ENCODE assay signal across 25 cellular contexts in the genomic region with DNA sequence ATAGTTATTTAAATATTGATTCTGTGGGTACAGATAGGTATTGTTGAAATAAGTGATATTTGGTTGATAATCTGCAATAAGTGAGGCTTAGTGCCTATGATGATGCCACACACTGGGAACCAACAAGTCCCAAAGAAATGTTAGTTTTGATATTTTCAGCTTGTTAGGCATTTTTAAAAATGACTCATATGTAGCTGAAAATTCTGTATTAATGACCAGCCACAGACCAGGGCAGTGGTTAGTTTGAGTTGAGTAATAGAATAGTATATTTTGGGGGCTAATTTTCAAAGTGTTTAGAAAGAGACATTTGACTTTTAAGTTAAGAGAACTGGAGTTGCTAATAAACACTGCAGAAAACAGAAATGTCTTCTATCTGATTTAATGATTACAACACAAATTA. TPM values are rescaled to one million over a fixed set of nuclear protein-coding genes. Genes with fewer than 3 reads are reported as not detected.
DNase-seq lines count a peak whose midpoint lies in the region; ATAC-seq and TF ChIP-seq lines count a peak whose summit lies in the region.
"Had no signal": no experiment of that assay in that cellular context is flagged by ENCODE, and none has a peak within 500 bp of the region (broad histone marks: within the 10 kb centered on the region; RNA-seq: fewer than 3 reads in every experiment).

No MANE protein-coding gene starts in this region.

- no peak overlapping the region for H3K4me3 Mint-ChIP-seq in chondrocyte (ENCODE audit: unreplicated experiment)
- H3K4me3 Mint-ChIP-seq: activated CD4-positive, alpha-beta memory T cell treated with anti-CD3 and anti-CD28 coated beads, Interleukin-2, amount 10 ng/mL, durations not matched to agents 7 days and 5 days; natural killer cell; stimulated activated memory B cell treated with anti-CD40 and anti-IgM and Interleukin-4, amounts not matched to agents 10 μg/mL and 1 μg/mL and 100 μg/mL, for 72 hours had no signal

- ATAC-seq in lung (ENCODE audit: insufficient read depth, low FRiP score) (peak; percentile 39), GM19397 (IDR thresholded peaks at IDR 0.05; ENCODE audit: unreplicated experiment) (no peak)
- ATAC-seq in stimulated activated naive CD8-positive, alpha-beta T cell treated with anti-CD3 and anti-CD28 coated beads, Interleukin-15, Interleukin-2, amounts not matched to agents 100 U/mL and 50 U/mL, for 24 hours: no peak
- ATAC-seq: left ventricle myocardium superior; natural killer cell; stimulated activated memory B cell treated with anti-CD40 and anti-IgM and Interleukin-4, amounts not matched to agents 10 μg/mL and 1 μg/mL and 100 μg/mL, for 72 hours had no signal

- H3K27ac Mint-ChIP-seq in chondrocyte (ENCODE audit: unreplicated experiment): peak overlapping the region; percentile 33
- H3K27ac Mint-ChIP-seq: activated CD4-positive, alpha-beta memory T cell treated with anti-CD3 and anti-CD28 coated beads, Interleukin-2, amount 10 ng/mL, durations not matched to agents 7 days and 5 days; natural killer cell; stimulated activated memory B cell treated with anti-CD40 and anti-IgM and Interleukin-4, amounts not matched to agents 10 μg/mL and 1 μg/mL and 100 μg/mL, for 72 hours had no signal

- H3K9me3 ChIP-seq in lung (ENCODE audit: control insufficient read depth in 2 of 2, insufficient read depth in 1 of 2, low read length in 1 of 2): peaks cover 0 to under 1% of the 10 kb centered on the region in 2 donors
- H3K9me3 ChIP-seq in subcutaneous abdominal adipose tissue (ENCODE audit: control insufficient read depth in 5 of 5, low read length in 5 of 5): no peaks in the 10 kb centered on the region
- H3K9me3 ChIP-seq: adrenal gland had no signal

- no peak overlapping the region for H3K4me3 ChIP-seq in lung
- H3K4me3 ChIP-seq in subcutaneous abdominal adipose tissue (ENCODE audit: low read depth in 1 of 5, low read length in 5 of 5): no peak overlapping the region
- H3K4me3 ChIP-seq: adrenal gland, PC-9 had no signal

- H3K27me3 ChIP-seq in lung (ENCODE audit: control insufficient read depth, insufficient read depth) (no peaks in the 10 kb centered on the region), subcutaneous abdominal adipose tissue (ENCODE audit: control insufficient read depth in 5 of 5, insufficient read depth in 4 of 5, low read length in 5 of 5) (no peaks in the 10 kb centered on the region)
- H3K27me3 ChIP-seq: adrenal gland had no signal

- H3K36me3 ChIP-seq in lung (ENCODE audit: control insufficient read depth in 2 of 2, insufficient read depth in 2 of 2, low read length in 2 of 2): peaks cover 1 to 9% of the 10 kb centered on the region in 2 donors
- H3K36me3 ChIP-seq in subcutaneous abdominal adipose tissue (ENCODE audit: control insufficient read depth in 5 of 5, insufficient read depth in 5 of 5, low read length in 5 of 5): peaks cover 3 to 6% (median 5%) of the 10 kb centered on the region in 5 donors
- H3K36me3 ChIP-seq: adrenal gland had no signal

- DNase-seq in GM03348 (ENCODE audit: low spot score): peak; percentile 24
- no peak for DNase-seq in chondrocyte (ENCODE audit: low spot score)
- no peak for DNase-seq in lung (ENCODE audit: low spot score)
- DNase-seq in NCI-H2171 (lab: John Stamatoyannopoulos, UW): no peak
- no peak for DNase-seq in HT-29 (ENCODE audit: low spot score)
- no peak for DNase-seq in stimulated activated naive CD8-positive, alpha-beta T cell treated with anti-CD3 and anti-CD28 coated beads, Interleukin-15, Interleukin-2, amounts not matched to agents 100 U/mL and 50 U/mL, for 24 hours
- DNase-seq: activated CD4-positive, alpha-beta memory T cell treated with anti-CD3 and anti-CD28 coated beads, Interleukin-2, amount 10 ng/mL, durations not matched to agents 7 days and 5 days; activated CD8-positive, alpha-beta memory T cell treated with anti-CD3 and anti-CD28 coated beads, Interleukin-2, amount 50 U/mL, for 4 hours; activated naive CD4-positive, alpha-beta T cell; Calu3; DMS79 treated with DMSO at 0.1 percent for 48 hours; effector CD4-positive, alpha-beta T cell; head of caudate nucleus; kidney; left ventricle myocardium superior; natural killer cell; NCI-H1417 treated with DMSO at 0.1 percent for 48 hours; NCI-H2081; NCI-H345; occipital lobe had no signal

- TF ChIP-seq CTCF in chondrocyte (IDR thresholded peaks at IDR 0.05) (no peak), lung (IDR thresholded peaks at IDR 0.05; ENCODE audit: control extremely low read depth, extremely low read depth) (no peak)

- peaks cover 23% of the 10 kb centered on the region for H3K4me1 Mint-ChIP-seq in chondrocyte (ENCODE audit: low read depth)
- H3K4me1 Mint-ChIP-seq: activated CD4-positive, alpha-beta memory T cell treated with anti-CD3 and anti-CD28 coated beads, Interleukin-2, amount 10 ng/mL, durations not matched to agents 7 days and 5 days; natural killer cell; stimulated activated memory B cell treated with anti-CD40 and anti-IgM and Interleukin-4, amounts not matched to agents 10 μg/mL and 1 μg/mL and 100 μg/mL, for 72 hours had no signal

- peaks cover 16% of the 10 kb centered on the region for H3K36me3 Mint-ChIP-seq in chondrocyte (ENCODE audit: low read depth)
- H3K36me3 Mint-ChIP-seq: natural killer cell; stimulated activated memory B cell treated with anti-CD40 and anti-IgM and Interleukin-4, amounts not matched to agents 10 μg/mL and 1 μg/mL and 100 μg/mL, for 72 hours had no signal

- H3K9me3 Mint-ChIP-seq in chondrocyte (ENCODE audit: low read depth): no peaks in the 10 kb centered on the region
- H3K9me3 Mint-ChIP-seq: activated CD4-positive, alpha-beta memory T cell treated with anti-CD3 and anti-CD28 coated beads, Interleukin-2, amount 10 ng/mL, durations not matched to agents 7 days and 5 days; stimulated activated memory B cell treated with anti-CD40 and anti-IgM and Interleukin-4, amounts not matched to agents 10 μg/mL and 1 μg/mL and 100 μg/mL, for 72 hours had no signal

- H3K9ac ChIP-seq in subcutaneous abdominal adipose tissue (ENCODE audit: low read length in 5 of 5): peak overlapping the region in 2 of 5 donors; percentile 52 to 70

- H3K4me1 ChIP-seq in lung (ENCODE audit: control insufficient read depth in 2 of 2, insufficient read depth in 2 of 2, low read length in 2 of 2) (no peaks in the 10 kb centered on the region), subcutaneous abdominal adipose tissue (ENCODE audit: control insufficient read depth in 5 of 5, insufficient read depth in 5 of 5, low read length in 5 of 5) (peaks cover 0 to 18% (median 4%) of the 10 kb centered on the region in 5 donors)

- no peaks in the 10 kb centered on the region for H3K27me3 Mint-ChIP-seq in chondrocyte (ENCODE audit: low read depth)
- H3K27me3 Mint-ChIP-seq: stimulated activated memory B cell treated with anti-CD40 and anti-IgM and Interleukin-4, amounts not matched to agents 10 μg/mL and 1 μg/mL and 100 μg/mL, for 72 hours had no signal

- H3K27ac ChIP-seq in lung (ENCODE audit: low read depth in 1 of 2, low read length in 1 of 2) (no peak overlapping the region), subcutaneous abdominal adipose tissue (ENCODE audit: low read depth, low read length) (peak overlapping the region; percentile 12)
- H3K27ac ChIP-seq: adrenal gland, PC-9 had no signal

RNA-seq across cellular contexts. Expression of gene INTU, which starts 9.4 kb away (rescaled TPM):
- total RNA-seq in chondrocyte (6.1 to 11.4 TPM (median 10.9 TPM) in 3 replicates), lung (10 to 100 TPM in 1 of 2 donors, 1 to 10 TPM in 1; 8.2 to 37.0 TPM)
- 1 to 10 TPM; 2.5 to 5.0 TPM for polyA plus RNA-seq in lung
- total RNA-seq in HT-29 (2014; rRNA removed; shearing (Covaris generic)): 1.5 and 2.4 TPM in 2 replicates
- total RNA-seq: activated CD4-positive, alpha-beta memory T cell treated with anti-CD3 and anti-CD28 coated beads, Interleukin-2, amount 10 ng/mL, durations not matched to agents 7 days and 5 days had no signal
